ENCODE assay signal across 8 cellular contexts in genomic region chr11:114180301-114181055, GRCh38.
A peak's percentile ranks its signal among the peaks of the same experiment; 100 is the strongest.
DNase-seq lines count a peak whose midpoint lies in the region; ATAC-seq and TF ChIP-seq lines count a peak whose summit lies in the region.

No MANE protein-coding gene starts in this region.

- no peak for TF ChIP-seq POLR2A in HCT116 (IDR thresholded peaks at IDR 0.05; ENCODE audit: borderline replicate concordance, extremely low read depth, insufficient read depth, insufficient read length)

- RAD21 ChIA-PET in HCT116 (lab: Charles Lee; ENCODE audit: low non-redundant PET in 1 of 2, low total read pairs in 2 of 2, uncharacterized antibody in 2 of 2, unreplicated experiment in 2 of 2), result interaction anchor here in 1 of 2 experiments (1.0 kb wide), 1 partner anchor 152 kb away, joined by 3 read pairs; no protein-coding TSS in a partner anchor

- peak; percentile 94 for ATAC-seq in HCT116

- TF ChIP-seq CTCF in AG10803 (conservative IDR thresholded peaks at IDR 0.05; ENCODE audit: low read length) (peak; percentile 53), HCT116 (IDR thresholded peaks at IDR 0.05 in 2 of 3, conservative IDR thresholded peaks at IDR 0.05 in 1 of 3; ENCODE audit: borderline replicate concordance in 1 of 3, insufficient read depth in 1 of 3, low read depth in 2 of 3, low read length in 2 of 3) (peak; percentile 63 to 72 (median 71))

- H3K79me2 ChIP-seq in HCT116 (ENCODE audit: insufficient read depth, low read length), result no peaks in the 10 kb centered on the region

- H3K4me1 ChIP-seq in HCT116 (ENCODE audit: control insufficient read depth in 1 of 2, insufficient read depth in 2 of 2, low read length in 2 of 2), result no peaks in the 10 kb centered on the region

- H3K4me2 ChIP-seq in HCT116 (ENCODE audit: low read length), result no peak overlapping the region

- no peak overlapping the region for H2AFZ ChIP-seq in HCT116 (ENCODE audit: low read depth, low read length, poor library complexity, severe bottlenecking)

- no peak overlapping the region for H3K4me3 ChIP-seq in AG10803 (ENCODE audit: low read length)
- H3K4me3 ChIP-seq in HCT116 (replicated peaks in 1 of 2; ENCODE audit: low read depth in 1 of 2, low read length in 2 of 2), result no peak overlapping the region

- no TSS peak for BruUV-seq in HCT116 (replicated peaks; lab: Mats Ljungman, UMichigan)

- POLR2A ChIA-PET in HCT116 (lab: Charles Lee), result no interaction called here

- no peak overlapping the region for H3K27ac ChIP-seq in HCT116 (ENCODE audit: low read depth, low read length)

- no peaks in the 10 kb centered on the region for H3K9me3 ChIP-seq in HCT116 (ENCODE audit: control insufficient read depth in 1 of 2, insufficient read depth in 1 of 2, low read depth in 1 of 2, low read length in 2 of 2)

- CTCF ChIA-PET in HCT116 (lab: Charles Lee), result interaction anchor here (0.6 to 1.8 kb wide), 4 partner anchors 186 to 407 kb away, joined by 3 to 11 read pairs (median 3); partner anchors contain the start of gene ZW10

- intact Hi-C loops in HCT116 (cut with micrococcal nuclease), result loop anchor here (1.0 to 5.0 kb wide), 4 partner anchors 82 to 283 kb away; no protein-coding TSS in a partner anchor

- H3K9ac ChIP-seq in HCT116 (ENCODE audit: low read length), result no peak overlapping the region

- no peaks in the 10 kb centered on the region for H3K9me2 ChIP-seq in HCT116 (ENCODE audit: insufficient read depth)

- peak; percentile 81 for TF ChIP-seq RAD21 in HCT116 (IDR thresholded peaks at IDR 0.05; ENCODE audit: low read depth)

- peaks cover 55% of the 10 kb centered on the region for H3K27me3 ChIP-seq in HCT116 (ENCODE audit: insufficient read depth, low read length)

- DNase-seq in AG10803 (ENCODE audit: low read depth) (no peak), HCT116 (ENCODE audit: low read depth, low spot score) (no peak), SW480 (ENCODE audit: low spot score) (peak; percentile 58), globus pallidus (ENCODE audit: low spot score) (peak; percentile 65), renal cortical epithelial cell (ENCODE audit: low read depth) (peak; percentile 52), amniotic stem cell (lab: John Stamatoyannopoulos, UW) (no peak), EL (no peak)
- no peak for DNase-seq in stimulated activated CD4-positive, alpha-beta T cell treated with anti-CD3 and anti-CD28 coated beads, Interleukin-2, amount 100 ng/mL, for 24 hours

- no peaks in the 10 kb centered on the region for H3K36me3 ChIP-seq in HCT116 (ENCODE audit: control insufficient read depth in 1 of 2, insufficient read depth in 2 of 2, low read length in 2 of 2)

- H4K20me1 ChIP-seq in HCT116 (ENCODE audit: insufficient read depth), result no peaks in the 10 kb centered on the region

TF ChIP-seq in HCT116, 20 proteins besides CTCF, POLR2A, EP300 and RAD21:
- TF ChIP-seq ZBTB33 (IDR thresholded peaks at IDR 0.05; ENCODE audit: extremely low read depth, insufficient replicate concordance, low read length) (no peak), EGR1 (IDR thresholded peaks at IDR 0.05; ENCODE audit: low read depth) (no peak), ELF1 (IDR thresholded peaks at IDR 0.05; ENCODE audit: borderline replicate concordance, low read depth) (no peak), CBX3 (IDR thresholded peaks at IDR 0.05; ENCODE audit: low read depth) (no peak), POLR2AphosphoS5 (IDR thresholded peaks at IDR 0.05; ENCODE audit: low read depth, low read length) (no peak), ZFX (IDR thresholded peaks at IDR 0.05) (no peak), TCF7L2 (IDR thresholded peaks at IDR 0.05; ENCODE audit: borderline replicate concordance, extremely low read depth, insufficient read depth, insufficient read length) (no peak)
- TF ChIP-seq, protein P1, sequence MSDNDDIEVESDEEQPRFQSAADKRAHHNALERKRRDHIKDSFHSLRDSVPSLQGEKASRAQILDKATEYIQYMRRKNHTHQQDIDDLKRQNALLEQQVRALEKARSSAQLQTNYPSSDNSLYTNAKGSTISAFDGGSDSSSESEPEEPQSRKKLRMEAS (IDR thresholded peaks at IDR 0.05), result no peak

Comparison
In these comparisons a context has a peak if more than half of its experiments do, and no peak if none do; other contexts are left out.
1. DNase-seq: peak in SW480 (single experiment), globus pallidus (single experiment) and renal cortical epithelial cell (single experiment); none in AG10803 (single experiment), HCT116 (single experiment), amniotic stem cell (single experiment), stimulated activated CD4-positive, alpha-beta T cell treated with anti-CD3 and anti-CD28 coated beads, Interleukin-2, amount 100 ng/mL, for 24 hours (0 of 2) and EL (single experiment).